In genomic region chr5:151094054-151094858, GRCh38 we compare ENCODE assay signal across 8 cellular contexts. TPM values are rescaled to one million over a fixed set of nuclear protein-coding genes. Genes with fewer than 3 reads are reported as not detected.
DNase-seq lines count a peak whose midpoint lies in the region; ATAC-seq and TF ChIP-seq lines count a peak whose summit lies in the region.

No MANE protein-coding gene starts in this region.

- H3K4me3 ChIP-seq in GM12875 (ENCODE audit: low read depth, low read length) (peak overlapping the region; percentile 7), MM.1S (ENCODE audit: low read length) (peak overlapping the region; percentile 35), right lobe of liver (no peak overlapping the region), suprapubic skin (no peak overlapping the region)

- no peaks in the 10 kb centered on the region for H3K36me3 ChIP-seq in MM.1S (replicated peaks; ENCODE audit: insufficient read depth, low read length)
- no peaks in the 10 kb centered on the region for H3K36me3 ChIP-seq in right lobe of liver
- H3K36me3 ChIP-seq in suprapubic skin = no peaks in the 10 kb centered on the region

- peak overlapping the region; percentile 86 for H3K4me2 ChIP-seq in MM.1S (ENCODE audit: low read depth, low read length)

- H3K9me2 ChIP-seq in MM.1S (replicated peaks; ENCODE audit: insufficient read depth, low read length) = no peaks in the 10 kb centered on the region

- peak overlapping the region; percentile 64 for H3K9ac ChIP-seq in MM.1S (ENCODE audit: low read length)

- 31% methylated on average over 11 of the region's 12 CpGs for WGBS in right lobe of liver (ENCODE audit: insufficient coverage, low coverage, low lambda C conversion rate, missing lambda C conversion rate)
- 47% methylated on average over 12 of the region's 12 CpGs for WGBS in suprapubic skin

- H3K27me3 ChIP-seq in MM.1S (replicated peaks; ENCODE audit: insufficient read depth, low read length) (no peaks in the 10 kb centered on the region), right lobe of liver (no peaks in the 10 kb centered on the region), suprapubic skin (no peaks in the 10 kb centered on the region)

- no peak for TF ChIP-seq EP300 in suprapubic skin (IDR thresholded peaks at IDR 0.05)

- ATAC-seq in GM21786 (IDR thresholded peaks at IDR 0.05; ENCODE audit: unreplicated experiment) (peak; percentile 73), right lobe of liver (peak; percentile 7 to 69 (median 36))

- no peak overlapping the region for H2AFZ ChIP-seq in MM.1S (ENCODE audit: low read length)

- DNase-seq in MM.1S (peak; percentile 89), activated gamma-delta T cell treated with Interleukin-2 at 50 U/mL for 16 hours (peak; percentile 48), right lobe of liver (peak in 2 of 3 donors; percentile 66 to 73), suprapubic skin (ENCODE audit: low spot score in 2 of 2) (no peak), DMS114 treated with DMSO at 0.1 percent for 48 hours (lab: John Stamatoyannopoulos, UW; ENCODE audit: unreplicated experiment) (no peak), nucleus accumbens (lab: John Stamatoyannopoulos, UW) (no peak)

- H3F3A ChIP-seq in MM.1S (ENCODE audit: insufficient read depth, low read length) = peaks cover 41% of the 10 kb centered on the region

- peaks cover 42% of the 10 kb centered on the region for H3K4me1 ChIP-seq in MM.1S (ENCODE audit: low read length)
- H3K4me1 ChIP-seq in right lobe of liver = peaks cover 0 to 67% (median 26%) of the 10 kb centered on the region in 4 donors
- H3K4me1 ChIP-seq in suprapubic skin = peaks cover 32% of the 10 kb centered on the region

- no peaks in the 10 kb centered on the region for H4K20me1 ChIP-seq in MM.1S (ENCODE audit: insufficient read depth, low read length)

- intact Hi-C loops in right lobe of liver (cut with DNase I) = no loop called here

- TF ChIP-seq POLR2A in right lobe of liver (IDR thresholded peaks at IDR 0.05) (no peak), suprapubic skin (IDR thresholded peaks at IDR 0.05) (no peak)

- H3K27ac ChIP-seq in MM.1S (ENCODE audit: low read length) (peak overlapping the region; percentile 85), right lobe of liver (peak overlapping the region; percentile 48 to 83 (median 67)), suprapubic skin (peak overlapping the region; percentile 75)

- H3K9me3 ChIP-seq in MM.1S (replicated peaks; ENCODE audit: insufficient read depth, low read length) (no peaks in the 10 kb centered on the region), right lobe of liver (no peaks in the 10 kb centered on the region), suprapubic skin (no peaks in the 10 kb centered on the region)

- no peaks in the 10 kb centered on the region for H3K79me2 ChIP-seq in MM.1S (ENCODE audit: low read length)

- TF ChIP-seq CTCF in GM12875 (IDR thresholded peaks at IDR 0.05; ENCODE audit: borderline replicate concordance, insufficient read depth, low read depth, low read length) (no peak), MM.1S (IDR thresholded peaks at IDR 0.05; ENCODE audit: low read length) (no peak), right lobe of liver (IDR thresholded peaks at IDR 0.05) (no peak), suprapubic skin (IDR thresholded peaks at IDR 0.05) (no peak)

RNA-seq across cellular contexts. Expression of gene TNIP1, which starts 13.4 kb away (rescaled TPM):
- total RNA-seq in right lobe of liver (100 to 1,000 TPM in 1 of 6 experiments, 10 to 100 TPM in 5; 70.1 to 155 (median 79.1) TPM), suprapubic skin (10 to 100 TPM; 47.5 to 94.7 (median 70.9) TPM)

Comparison
In these comparisons a context has a peak if more than half of its experiments do, and no peak if none do; other contexts are left out.
1. H3K4me3 ChIP-seq: peak in GM12875 (single experiment) and MM.1S (single experiment); none in right lobe of liver (0 of 3) and suprapubic skin (single experiment).
2. DNase-seq: peak in MM.1S (single experiment), activated gamma-delta T cell treated with Interleukin-2 at 50 U/mL for 16 hours (single experiment) and right lobe of liver (2 of 3); none in suprapubic skin (0 of 2), DMS114 treated with DMSO at 0.1 percent for 48 hours (single experiment) and nucleus accumbens (0 of 56).
3. Peak in every context shown above with its lines, with median percentiles within 50 percentile points of each other: H3K27ac ChIP-seq.